In genomic region chr7:132410385-132410784, GRCh38 we compare ENCODE assay signal across 16 cellular contexts.
DNase-seq lines count a peak whose midpoint lies in the region; ATAC-seq and TF ChIP-seq lines count a peak whose summit lies in the region.
"Had no signal": no experiment of that assay in that cellular context is flagged by ENCODE, and none has a peak within 500 bp of the region (broad histone marks: within the 10 kb centered on the region; RNA-seq: fewer than 3 reads in every experiment).

No MANE protein-coding gene starts in this region.

- H3K27me3 Mint-ChIP-seq in osteocyte (ENCODE audit: unreplicated experiment) (no peaks in the 10 kb centered on the region), Caco-2 (ENCODE audit: insufficient read depth, unreplicated experiment) (no peaks in the 10 kb centered on the region)
- H3K27me3 Mint-ChIP-seq: activated CD4-positive, alpha-beta memory T cell treated with anti-CD3 and anti-CD28 coated beads for 36 hours had no signal

- H3K36me3 ChIP-seq in prostate gland (no peaks in the 10 kb centered on the region), Caco-2 (ENCODE audit: control insufficient read depth, insufficient read depth, low read length) (no peaks in the 10 kb centered on the region)
- H3K36me3 ChIP-seq: tibial nerve had no signal

- 17% methylated on average over 7 of the region's 7 CpGs for WGBS in prostate gland

- POLR2A ChIA-PET in Caco-2 (lab: Charles Lee): no interaction called here

- H3K4me1 ChIP-seq in prostate gland (replicated peaks) (no peaks in the 10 kb centered on the region), Caco-2 (no peaks in the 10 kb centered on the region)

- H3K36me3 Mint-ChIP-seq in osteocyte (ENCODE audit: unreplicated experiment): peaks cover 3% of the 10 kb centered on the region
- no peaks in the 10 kb centered on the region for H3K36me3 Mint-ChIP-seq in Caco-2 (ENCODE audit: insufficient read depth, unreplicated experiment)
- H3K36me3 Mint-ChIP-seq: activated CD4-positive, alpha-beta memory T cell treated with anti-CD3 and anti-CD28 coated beads for 36 hours had no signal

- no peak for ATAC-seq in GM18505 (IDR thresholded peaks at IDR 0.05; ENCODE audit: unreplicated experiment)

- H3K27me3 ChIP-seq in prostate gland (replicated peaks; ENCODE audit: insufficient read depth) (no peaks in the 10 kb centered on the region), Caco-2 (replicated peaks; ENCODE audit: control insufficient read depth, insufficient read depth, low read length) (no peaks in the 10 kb centered on the region)
- H3K27me3 ChIP-seq: tibial nerve had no signal

- peaks cover 51% of the 10 kb centered on the region for H3K4me1 Mint-ChIP-seq in osteocyte (ENCODE audit: unreplicated experiment)
- H3K4me1 Mint-ChIP-seq in Caco-2 (ENCODE audit: low read depth, unreplicated experiment): no peaks in the 10 kb centered on the region

- CTCF ChIA-PET in Caco-2 (lab: Charles Lee): no interaction called here

- DNase-seq in SKM-1 treated with dmso at 0.1 percent for 144 hours (lab: John Stamatoyannopoulos, UW; ENCODE audit: unreplicated experiment) (peak; percentile 25), SKM-1 (lab: John Stamatoyannopoulos, UW; ENCODE audit: unreplicated experiment) (no peak), cardiac fibroblast (ENCODE audit: low read depth in 2 of 2) (peak; percentile 29 to 58), inferior parietal cortex (ENCODE audit: extremely low spot score) (peak; percentile 25), osteocyte (ENCODE audit: extremely low spot score, unreplicated experiment) (no peak), prostate gland (ENCODE audit: low spot score) (no peak), Caco-2 (no peak)
- DNase-seq: activated CD4-positive, alpha-beta memory T cell treated with anti-CD3 and anti-CD28 coated beads for 36 hours; activated gamma-delta T cell treated with Interleukin-2 at 50 U/mL for 16 hours; DMS53; hippocampal formation; mammary epithelial cell; nucleus accumbens had no signal

- no peak overlapping the region for H3K4me3 ChIP-seq in cardiac fibroblast (replicated peaks in 1 of 2; ENCODE audit: low read depth in 2 of 2, low read length in 2 of 2)
- H3K4me3 ChIP-seq in prostate gland: no peak overlapping the region
- no peak overlapping the region for H3K4me3 ChIP-seq in Caco-2 (ENCODE audit: low read depth, low read length)
- H3K4me3 ChIP-seq: tibial nerve had no signal

- H3K27ac Mint-ChIP-seq in osteocyte (ENCODE audit: unreplicated experiment) (no peak overlapping the region), Caco-2 (ENCODE audit: unreplicated experiment) (no peak overlapping the region)
- H3K27ac Mint-ChIP-seq: activated CD4-positive, alpha-beta memory T cell treated with anti-CD3 and anti-CD28 coated beads for 36 hours; T-helper 2 cell treated with Interferon-gamma antibody and Interleukin-4, amounts not matched to agents 5 μg/mL and 100 μg/mL, for 36 hours had no signal

- no peak overlapping the region for H3K4me3 Mint-ChIP-seq in osteocyte (ENCODE audit: unreplicated experiment)
- no peak overlapping the region for H3K4me3 Mint-ChIP-seq in Caco-2 (ENCODE audit: unreplicated experiment)
- H3K4me3 Mint-ChIP-seq: activated CD4-positive, alpha-beta memory T cell treated with anti-CD3 and anti-CD28 coated beads for 36 hours; T-helper 2 cell treated with Interferon-gamma antibody and Interleukin-4, amounts not matched to agents 5 μg/mL and 100 μg/mL, for 36 hours had no signal

- TF ChIP-seq POLR2A in prostate gland (IDR thresholded peaks at IDR 0.05) (no peak), GM18505 (IDR thresholded peaks at IDR 0.05; ENCODE audit: borderline replicate concordance, extremely low read depth, insufficient read depth, insufficient read length) (no peak)

- no TSS peak for BruUV-seq in Caco-2 (replicated peaks; lab: Mats Ljungman, UMichigan)

- H3K9me3 Mint-ChIP-seq in osteocyte (ENCODE audit: unreplicated experiment): no peaks in the 10 kb centered on the region
- H3K9me3 Mint-ChIP-seq in Caco-2 (ENCODE audit: unreplicated experiment): no peaks in the 10 kb centered on the region
- H3K9me3 Mint-ChIP-seq: activated CD4-positive, alpha-beta memory T cell treated with anti-CD3 and anti-CD28 coated beads for 36 hours; T-helper 2 cell treated with Interferon-gamma antibody and Interleukin-4, amounts not matched to agents 5 μg/mL and 100 μg/mL, for 36 hours had no signal

- H3K9me3 ChIP-seq in prostate gland: no peaks in the 10 kb centered on the region
- H3K9me3 ChIP-seq in Caco-2: no peaks in the 10 kb centered on the region
- H3K9me3 ChIP-seq: tibial nerve had no signal

- no peak overlapping the region for H3K27ac ChIP-seq in prostate gland
- H3K27ac ChIP-seq: tibial nerve had no signal

- intact Hi-C loops in prostate gland (cut with DNase I) (no loop called here), Caco-2 (cut with micrococcal nuclease; ENCODE audit: unreplicated experiment) (no loop called here)

- no peak for TF ChIP-seq CTCF in cardiac fibroblast (IDR thresholded peaks at IDR 0.05; ENCODE audit: low read depth, low read length)
- TF ChIP-seq CTCF in osteocyte (IDR thresholded peaks at IDR 0.05): no peak
- TF ChIP-seq CTCF in prostate gland (IDR thresholded peaks at IDR 0.05): no peak
- TF ChIP-seq CTCF in Caco-2 (IDR thresholded peaks at IDR 0.05; ENCODE audit: insufficient read depth in 1 of 2, low read depth in 1 of 2, low read length in 1 of 2, severe bottlenecking in 1 of 2, unreplicated experiment in 1 of 2): no peak

Comparison
In these comparisons a context has a peak if more than half of its experiments do, and no peak if none do; other contexts are left out.
1. DNase-seq: peak in SKM-1 treated with dmso at 0.1 percent for 144 hours (single experiment), cardiac fibroblast (2 of 2) and inferior parietal cortex (single experiment); none in SKM-1 (single experiment), osteocyte (single experiment), prostate gland (single experiment) and Caco-2 (0 of 2).